In the genomic region with DNA sequence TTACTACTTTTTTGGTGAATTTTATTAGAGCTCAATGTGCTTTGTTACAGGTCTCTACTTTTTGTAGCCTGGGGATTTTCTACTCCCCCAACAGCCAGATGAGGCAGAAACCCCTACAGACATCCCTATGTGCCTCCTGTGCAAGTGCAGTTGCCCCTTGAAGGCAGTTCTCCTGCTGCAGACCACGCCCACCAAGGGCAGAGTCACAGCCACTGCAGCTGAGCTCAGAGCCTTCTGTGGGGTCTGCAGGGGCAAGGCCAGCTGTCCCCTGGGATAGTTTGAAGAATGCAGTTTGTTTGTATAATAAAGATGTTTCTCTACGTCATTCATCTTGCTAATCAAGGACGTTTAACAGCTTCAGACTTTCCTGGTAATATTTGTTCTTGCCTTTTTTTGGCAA, we compare ENCODE assay signal across 13 cellular contexts.
DNase-seq lines count a peak whose midpoint lies in the region; ATAC-seq and TF ChIP-seq lines count a peak whose summit lies in the region.
"Had no signal": no experiment of that assay in that cellular context is flagged by ENCODE, and none has a peak within 500 bp of the region (broad histone marks: within the 10 kb centered on the region; RNA-seq: fewer than 3 reads in every experiment).

No MANE protein-coding gene starts in this region.

- H3K36me3 ChIP-seq in endodermal cell (ENCODE audit: control insufficient read depth, insufficient read depth, low read length) = no peaks in the 10 kb centered on the region
- H3K36me3 ChIP-seq: HAP-1 had no signal

- POLR2A ChIA-PET in T-cell (lab: Charles Lee) = no interaction called here

- WGBS in H9 (ENCODE audit: extremely low coverage, insufficient read length, low lambda C conversion rate) = no CpG with 5 or more reads among the region's 3 CpGs
- WGBS in endodermal cell (ENCODE audit: insufficient coverage in 1 of 2, insufficient read length in 1 of 2), 2 experiments = 58 to 62% methylated on average over 2 to 3 of the region's 3 CpGs

- H3K23me2 ChIP-seq in H9 (ENCODE audit: insufficient read length, low read depth, low read length, poor library complexity, severe bottlenecking) = no peaks in the 10 kb centered on the region

- no peak for ATAC-seq in T-cell (replicated peaks in 1 of 4)
- ATAC-seq: A549 had no signal

- H2BK20ac ChIP-seq in H9 (ENCODE audit: low read depth, low read length, poor library complexity, severe bottlenecking) = no peak overlapping the region

- H3K27me3 Mint-ChIP-seq in H9 (ENCODE audit: low read depth) (peaks cover 5% of the 10 kb centered on the region), endodermal cell (ENCODE audit: insufficient read depth) (peaks cover 2% of the 10 kb centered on the region), nephron progenitor cell (ENCODE audit: low read depth, poor library complexity) (no peaks in the 10 kb centered on the region), osteocyte (ENCODE audit: unreplicated experiment) (no peaks in the 10 kb centered on the region), T-cell (no peaks in the 10 kb centered on the region)
- H3K27me3 Mint-ChIP-seq: CD4-positive, alpha-beta T cell had no signal

- no peak overlapping the region for H3K56ac ChIP-seq in H9 (ENCODE audit: insufficient read length, low read depth, low read length)

- no peak overlapping the region for H3K4me3 ChIP-seq in endodermal cell (ENCODE audit: low read length)
- H3K4me3 ChIP-seq: A549, HAP-1 had no signal

- H3K4ac ChIP-seq in H9 (ENCODE audit: low read depth, low read length) = no peak overlapping the region

- no peak overlapping the region for H3K27ac ChIP-seq in H9 (ENCODE audit: insufficient read length, low read depth, low read length)
- no peak overlapping the region for H3K27ac ChIP-seq in endodermal cell (ENCODE audit: low read depth, low read length)
- H3K27ac ChIP-seq: A549, C4-2B had no signal

- H2BK12ac ChIP-seq in H9 (ENCODE audit: insufficient read length, low read depth, low read length) = no peak overlapping the region

- no peaks in the 10 kb centered on the region for H4K20me1 ChIP-seq in H9 (ENCODE audit: control insufficient read depth, insufficient read depth, insufficient read length)

- H3K9me3 Mint-ChIP-seq in H9 (peaks cover 67 to 72% of the 10 kb centered on the region in 2 experiments), endodermal cell (peaks cover 48% of the 10 kb centered on the region), nephron progenitor cell (peaks cover 45% of the 10 kb centered on the region), osteocyte (ENCODE audit: unreplicated experiment) (peaks cover 31% of the 10 kb centered on the region), T-cell (peaks cover 0 to 23% (median 10%) of the 10 kb centered on the region in 3 donors)

- no peak overlapping the region for H3K23ac ChIP-seq in H9 (ENCODE audit: insufficient read length, low read depth, low read length)

- H3K4me1 Mint-ChIP-seq in H9 (peaks cover 22 to 30% of the 10 kb centered on the region in 2 experiments), endodermal cell (peaks cover 12% of the 10 kb centered on the region), nephron progenitor cell (no peaks in the 10 kb centered on the region), osteocyte (ENCODE audit: unreplicated experiment) (no peaks in the 10 kb centered on the region), T-cell (no peaks in the 10 kb centered on the region)

- DNase-seq in H9 = peak; percentile 43
- DNase-seq in endodermal cell = peak; percentile 65
- peak; percentile 26 for DNase-seq in nephron progenitor cell
- no peak for DNase-seq in SHP77 (lab: John Stamatoyannopoulos, UW)
- DNase-seq in osteocyte (ENCODE audit: extremely low spot score, unreplicated experiment) = no peak
- DNase-seq in T-cell = no peak
- DNase-seq: AML-193; Caco-2; CD4-positive, alpha-beta T cell; GF-D8 had no signal

- no peaks in the 10 kb centered on the region for H3K79me1 ChIP-seq in H9 (ENCODE audit: insufficient read depth, low read depth, low read length, poor library complexity, severe bottlenecking)

- no peaks in the 10 kb centered on the region for H3K79me2 ChIP-seq in H9 (ENCODE audit: insufficient read depth, low read length)

- no peak overlapping the region for H4K5ac ChIP-seq in H9 (ENCODE audit: insufficient read length, low read depth, low read length)

- no peak overlapping the region for H3K18ac ChIP-seq in H9 (ENCODE audit: insufficient read length, low read depth, low read length)

- CTCF ChIA-PET in T-cell (lab: Charles Lee) = no interaction called here

- H2BK15ac ChIP-seq in H9 (ENCODE audit: low read depth, low read length) = no peak overlapping the region

- H3K9ac ChIP-seq in H9 (ENCODE audit: extremely low read depth, insufficient read length, low read length) (no peak overlapping the region), endodermal cell (ENCODE audit: extremely low read depth, low read length, poor library complexity, severe bottlenecking) (no peak overlapping the region)

- H3K36me3 Mint-ChIP-seq in H9 (ENCODE audit: insufficient read depth in 1 of 3, low read depth in 3 of 3) = peaks cover 3 to 10% (median 9%) of the 10 kb centered on the region in 3 experiments; a peak in 6 of 7 replicates
- peaks cover 8% of the 10 kb centered on the region for H3K36me3 Mint-ChIP-seq in endodermal cell (ENCODE audit: low read depth)
- H3K36me3 Mint-ChIP-seq in nephron progenitor cell (ENCODE audit: low read depth) = no peaks in the 10 kb centered on the region
- no peaks in the 10 kb centered on the region for H3K36me3 Mint-ChIP-seq in osteocyte (ENCODE audit: unreplicated experiment)
- no peaks in the 10 kb centered on the region for H3K36me3 Mint-ChIP-seq in T-cell

- H3K27me3 ChIP-seq in H9 (ENCODE audit: insufficient read depth, low read length) (no peaks in the 10 kb centered on the region), endodermal cell (ENCODE audit: control insufficient read depth, insufficient read depth, low read length, poor library complexity, severe bottlenecking) (no peaks in the 10 kb centered on the region)

- no peak overlapping the region for H3K14ac ChIP-seq in H9 (ENCODE audit: insufficient read depth, low read length)

- H3K4me3 Mint-ChIP-seq in H9 (no peak overlapping the region), endodermal cell (no peak overlapping the region), nephron progenitor cell (no peak overlapping the region), osteocyte (ENCODE audit: unreplicated experiment) (no peak overlapping the region), T-cell (no peak overlapping the region)
- H3K4me3 Mint-ChIP-seq: CD4-positive, alpha-beta T cell had no signal

- no peak overlapping the region for H3T11ph ChIP-seq in H9 (ENCODE audit: low read length)

- H2AK5ac ChIP-seq in H9 (ENCODE audit: insufficient read length, low read length) = no peak overlapping the region

- H3K27ac Mint-ChIP-seq in H9 (no peak overlapping the region), endodermal cell (no peak overlapping the region), nephron progenitor cell (no peak overlapping the region), osteocyte (ENCODE audit: unreplicated experiment) (no peak overlapping the region), T-cell (no peak overlapping the region)
- H3K27ac Mint-ChIP-seq: CD4-positive, alpha-beta T cell had no signal

- H3K4me1 ChIP-seq in H9 (ENCODE audit: insufficient read depth, low read length) (no peaks in the 10 kb centered on the region; the same call in 1 of the 2 replicates), endodermal cell (ENCODE audit: control insufficient read depth, insufficient read depth, low read length) (no peaks in the 10 kb centered on the region)
- H3K4me1 ChIP-seq: Caco-2, HAP-1 had no signal

- no peak overlapping the region for H4K91ac ChIP-seq in H9 (ENCODE audit: insufficient read length, low read depth, low read length)

- no peak overlapping the region for H3K4me2 ChIP-seq in H9 (ENCODE audit: insufficient read depth, insufficient read length, low read length)
- H3K4me2 ChIP-seq: A549 had no signal

- no peak overlapping the region for H4K8ac ChIP-seq in H9 (replicated peaks; ENCODE audit: insufficient read length, low read depth, low read length)

- H2BK120ac ChIP-seq in H9 (ENCODE audit: low read depth, low read length, poor library complexity, severe bottlenecking) = no peak overlapping the region

- H2AFZ ChIP-seq in H9 (ENCODE audit: low read length) = no peak overlapping the region

- H2BK5ac ChIP-seq in H9 (ENCODE audit: insufficient read length, low read length) = no peak overlapping the region

- H3K9me3 ChIP-seq in H9 (ENCODE audit: control insufficient read depth, low read depth, low read length) (peaks cover 31% of the 10 kb centered on the region), endodermal cell (ENCODE audit: control insufficient read depth, low read length) (peaks cover 71% of the 10 kb centered on the region)
- H3K9me3 ChIP-seq: HAP-1 had no signal

- TF ChIP-seq CTCF in H9 (conservative IDR thresholded peaks at IDR 0.05) = no peak
- no peak for TF ChIP-seq CTCF in endodermal cell (conservative IDR thresholded peaks at IDR 0.05)
- TF ChIP-seq CTCF in nephron progenitor cell (IDR thresholded peaks at IDR 0.05) = no peak
- TF ChIP-seq CTCF in osteocyte (IDR thresholded peaks at IDR 0.05) = no peak

Comparison
In these comparisons a context has a peak if more than half of its experiments do, and no peak if none do; other contexts are left out.
1. DNase-seq: peak in H9 (single experiment), endodermal cell (single experiment) and nephron progenitor cell (single experiment); none in SHP77 (0 of 2), osteocyte (single experiment) and T-cell (0 of 34).